20 cellular contexts compared by ENCODE assay signal in the genomic region with DNA sequence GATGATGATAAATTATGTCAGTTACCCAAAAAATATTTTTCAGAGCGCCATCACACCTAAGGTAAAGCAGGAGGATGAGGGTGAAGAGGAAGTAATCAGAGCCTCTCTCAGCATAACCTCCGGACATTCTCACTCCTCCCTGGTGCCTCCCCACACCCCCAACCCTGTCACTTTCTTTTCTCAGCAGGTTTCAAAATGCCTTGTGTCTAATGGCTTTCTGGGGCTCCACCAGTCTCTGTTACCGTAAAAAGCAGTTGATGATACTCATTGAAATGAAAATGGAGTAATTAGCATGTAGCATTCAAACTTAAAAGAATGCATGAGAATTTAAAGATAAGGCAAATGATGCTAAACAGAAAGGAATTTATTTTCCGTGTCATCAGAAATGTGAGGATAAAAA.
"Had no signal": no experiment of that assay in that cellular context is flagged by ENCODE, and none has a peak within 500 bp of the region (broad histone marks: within the 10 kb centered on the region; RNA-seq: fewer than 3 reads in every experiment).

No MANE protein-coding gene starts in this region.

- H3K27ac ChIP-seq: esophagus muscularis mucosa, gastrocnemius medialis, heart right ventricle, neutrophil, spleen, testis, tibial nerve, upper lobe of right lung, vagina had no signal

- H3K4me1 ChIP-seq: esophagus muscularis mucosa, gastrocnemius medialis, heart right ventricle, spleen, testis, tibial nerve, upper lobe of right lung, vagina had no signal

- H3K27ac Mint-ChIP-seq: stimulated activated memory B cell treated with anti-CD40 and anti-IgM and Interleukin-4, amounts not matched to agents 10 μg/mL and 1 μg/mL and 100 μg/mL, for 72 hours; stimulated activated naive CD8-positive, alpha-beta T cell treated with anti-CD3 and anti-CD28 coated beads, Interleukin-15, Interleukin-2, amounts not matched to agents 100 ng/mL and 50 ng/mL, for 24 hours had no signal

- DNase-seq: effector memory CD4-positive, alpha-beta T cell; gastrocnemius medialis; heart right ventricle; hypothalamus; kidney glomerular epithelial cell; mucosa of descending colon; naive thymus-derived CD8-positive, alpha-beta T cell; spleen; stimulated activated CD4-positive, alpha-beta T cell treated with anti-CD3 and anti-CD28 coated beads, Interleukin-15, amount 100 ng/mL, for 24 hours; stimulated activated CD4-positive, alpha-beta T cell treated with anti-CD3 and anti-CD28 coated beads, Interleukin-1b, Interleukin-23, amount 100 ng/mL, for 48 hours; stimulated activated CD4-positive, alpha-beta T cell treated with anti-CD3 and anti-CD28 coated beads, Interleukin-4, amount 100 ng/mL, for 24 hours; testis; upper lobe of right lung had no signal

- H3K36me3 ChIP-seq: esophagus muscularis mucosa, gastrocnemius medialis, heart right ventricle, neutrophil, spleen, tibial nerve, upper lobe of right lung, vagina had no signal

- H3K9me3 ChIP-seq: esophagus muscularis mucosa, gastrocnemius medialis, heart right ventricle, mucosa of descending colon, neutrophil, spleen, testis, tibial nerve, upper lobe of right lung, vagina had no signal

- H3K36me3 Mint-ChIP-seq: naive thymus-derived CD8-positive, alpha-beta T cell; stimulated activated memory B cell treated with anti-CD40 and anti-IgM and Interleukin-4, amounts not matched to agents 10 μg/mL and 1 μg/mL and 100 μg/mL, for 72 hours had no signal

- H3K27me3 Mint-ChIP-seq: stimulated activated memory B cell treated with anti-CD40 and anti-IgM and Interleukin-4, amounts not matched to agents 10 μg/mL and 1 μg/mL and 100 μg/mL, for 72 hours had no signal

- ATAC-seq: gastrocnemius medialis; heart right ventricle; mucosa of descending colon; naive thymus-derived CD8-positive, alpha-beta T cell; sciatic nerve; upper lobe of right lung had no signal

- H3K4me3 ChIP-seq: esophagus muscularis mucosa, gastrocnemius medialis, heart right ventricle, mucosa of descending colon, spleen, testis, tibial nerve, upper lobe of right lung, vagina had no signal

- H3K27me3 ChIP-seq: esophagus muscularis mucosa, gastrocnemius medialis, heart right ventricle, neutrophil, testis, tibial nerve, upper lobe of right lung, vagina had no signal

- H3K9me3 Mint-ChIP-seq: stimulated activated memory B cell treated with anti-CD40 and anti-IgM and Interleukin-4, amounts not matched to agents 10 μg/mL and 1 μg/mL and 100 μg/mL, for 72 hours; stimulated activated naive CD8-positive, alpha-beta T cell treated with anti-CD3 and anti-CD28 coated beads, Interleukin-15, Interleukin-2, amounts not matched to agents 100 ng/mL and 50 ng/mL, for 24 hours had no signal

- H3K4me1 Mint-ChIP-seq: naive thymus-derived CD8-positive, alpha-beta T cell; stimulated activated memory B cell treated with anti-CD40 and anti-IgM and Interleukin-4, amounts not matched to agents 10 μg/mL and 1 μg/mL and 100 μg/mL, for 72 hours had no signal

- H3K4me3 Mint-ChIP-seq: naive thymus-derived CD8-positive, alpha-beta T cell; stimulated activated memory B cell treated with anti-CD40 and anti-IgM and Interleukin-4, amounts not matched to agents 10 μg/mL and 1 μg/mL and 100 μg/mL, for 72 hours; stimulated activated naive CD8-positive, alpha-beta T cell treated with anti-CD3 and anti-CD28 coated beads, Interleukin-15, Interleukin-2, amounts not matched to agents 100 ng/mL and 50 ng/mL, for 24 hours had no signal
